1 cellular context compared by ENCODE assay signal in the genomic region with DNA sequence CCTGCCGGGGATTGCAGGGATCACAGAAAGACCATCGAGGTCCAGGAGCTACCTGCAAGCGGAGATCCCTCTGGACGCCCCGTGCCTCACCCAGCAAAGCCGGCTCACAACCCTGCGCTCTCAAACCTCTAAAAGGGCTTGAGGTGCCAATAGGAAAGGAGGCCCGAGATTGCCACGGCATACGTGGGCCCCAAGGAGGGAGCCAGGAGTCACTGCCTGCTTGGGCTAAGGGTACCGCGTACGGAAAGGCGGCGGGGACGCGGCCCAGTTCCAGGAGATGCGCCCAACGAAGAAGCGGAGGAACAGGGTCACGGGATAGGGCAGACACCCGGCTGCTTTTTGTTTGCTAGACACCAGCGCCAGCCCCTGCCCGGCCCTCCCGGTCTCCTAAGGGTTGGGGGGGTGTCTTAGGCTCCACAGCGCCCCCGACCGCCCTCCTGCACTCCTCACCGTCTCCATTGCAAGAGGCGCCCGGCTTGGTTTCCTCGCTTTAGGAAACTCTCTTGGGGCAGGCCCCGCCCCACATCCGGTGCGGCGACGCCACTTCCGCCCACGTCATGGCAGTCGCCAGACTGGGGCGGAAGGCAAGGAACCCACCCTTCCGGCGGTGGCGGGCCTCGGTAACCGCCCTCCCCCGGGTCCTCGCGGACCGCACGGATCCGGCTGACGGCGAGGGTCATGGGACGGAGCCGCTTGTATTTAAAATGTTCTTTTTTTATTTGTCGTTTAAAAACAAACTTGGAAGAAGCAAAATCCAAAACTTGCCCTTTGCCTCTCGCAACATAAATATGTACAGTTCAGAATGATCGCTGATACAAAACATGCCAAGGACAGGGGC.
TF ChIP-seq lines count a peak whose summit lies in the region.

PRKAG1 (minus strand) TSS at position 495 of the 838 bp plus-strand sequence; CDS start at position 459, 36 bp downstream.

TF ChIP-seq in HepG2, 621 proteins besides CTCF, POLR2A, EP300 and RAD21 (continued from another document and continues in another):
- TF ChIP-seq, protein P1, sequence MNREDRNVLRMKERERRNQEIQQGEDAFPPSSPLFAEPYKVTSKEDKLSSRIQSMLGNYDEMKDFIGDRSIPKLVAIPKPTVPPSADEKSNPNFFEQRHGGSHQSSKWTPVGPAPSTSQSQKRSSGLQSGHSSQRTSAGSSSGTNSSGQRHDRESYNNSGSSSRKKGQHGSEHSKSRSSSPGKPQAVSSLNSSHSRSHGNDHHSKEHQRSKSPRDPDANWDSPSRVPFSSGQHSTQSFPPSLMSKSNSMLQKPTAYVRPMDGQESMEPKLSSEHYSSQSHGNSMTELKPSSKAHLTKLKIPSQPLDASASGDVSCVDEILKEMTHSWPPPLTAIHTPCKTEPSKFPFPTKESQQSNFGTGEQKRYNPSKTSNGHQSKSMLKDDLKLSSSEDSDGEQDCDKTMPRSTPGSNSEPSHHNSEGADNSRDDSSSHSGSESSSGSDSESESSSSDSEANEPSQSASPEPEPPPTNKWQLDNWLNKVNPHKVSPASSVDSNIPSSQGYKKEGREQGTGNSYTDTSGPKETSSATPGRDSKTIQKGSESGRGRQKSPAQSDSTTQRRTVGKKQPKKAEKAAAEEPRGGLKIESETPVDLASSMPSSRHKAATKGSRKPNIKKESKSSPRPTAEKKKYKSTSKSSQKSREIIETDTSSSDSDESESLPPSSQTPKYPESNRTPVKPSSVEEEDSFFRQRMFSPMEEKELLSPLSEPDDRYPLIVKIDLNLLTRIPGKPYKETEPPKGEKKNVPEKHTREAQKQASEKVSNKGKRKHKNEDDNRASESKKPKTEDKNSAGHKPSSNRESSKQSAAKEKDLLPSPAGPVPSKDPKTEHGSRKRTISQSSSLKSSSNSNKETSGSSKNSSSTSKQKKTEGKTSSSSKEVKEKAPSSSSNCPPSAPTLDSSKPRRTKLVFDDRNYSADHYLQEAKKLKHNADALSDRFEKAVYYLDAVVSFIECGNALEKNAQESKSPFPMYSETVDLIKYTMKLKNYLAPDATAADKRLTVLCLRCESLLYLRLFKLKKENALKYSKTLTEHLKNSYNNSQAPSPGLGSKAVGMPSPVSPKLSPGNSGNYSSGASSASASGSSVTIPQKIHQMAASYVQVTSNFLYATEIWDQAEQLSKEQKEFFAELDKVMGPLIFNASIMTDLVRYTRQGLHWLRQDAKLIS (CRISPR knock-in tag; IDR thresholded peaks at IDR 0.05) = no peak
- 0 out of 2 replicates have a peak, but pooled peaks have one; percentile 72 for TF ChIP-seq ZBTB4 (CRISPR knock-in tag; IDR thresholded peaks at IDR 0.05; ENCODE audit: borderline replicate concordance)
- no peak for TF ChIP-seq ZNF510 (CRISPR knock-in tag; IDR thresholded peaks at IDR 0.05; ENCODE audit: low read depth)
- peak; percentile 62; the same call in 1 of the 2 replicates for TF ChIP-seq TSC22D2 (CRISPR knock-in tag; IDR thresholded peaks at IDR 0.05; ENCODE audit: borderline replicate concordance)
- TF ChIP-seq ELF4 (CRISPR knock-in tag; IDR thresholded peaks at IDR 0.05; ENCODE audit: borderline replicate concordance) = peak; percentile 79; the same call in 1 of the 2 replicates
- TF ChIP-seq ZNF772 (CRISPR knock-in tag; IDR thresholded peaks at IDR 0.05) = peak; percentile 53
- peak; percentile 65; the same call in 1 of the 2 replicates for TF ChIP-seq TOPORS (CRISPR knock-in tag; IDR thresholded peaks at IDR 0.05)
- peak; percentile 90; the same call in 1 of the 2 replicates for TF ChIP-seq POLR2AphosphoS5 (IDR thresholded peaks at IDR 0.05; ENCODE audit: low read depth, low read length)
- TF ChIP-seq SP4 (CRISPR knock-in tag; IDR thresholded peaks at IDR 0.05) = peak; percentile 81
- TF ChIP-seq, protein P2, sequence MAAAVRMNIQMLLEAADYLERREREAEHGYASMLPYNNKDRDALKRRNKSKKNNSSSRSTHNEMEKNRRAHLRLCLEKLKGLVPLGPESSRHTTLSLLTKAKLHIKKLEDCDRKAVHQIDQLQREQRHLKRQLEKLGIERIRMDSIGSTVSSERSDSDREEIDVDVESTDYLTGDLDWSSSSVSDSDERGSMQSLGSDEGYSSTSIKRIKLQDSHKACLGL (CRISPR knock-in tag; IDR thresholded peaks at IDR 0.05) = peak; percentile 68
- TF ChIP-seq BATF2 (CRISPR knock-in tag; IDR thresholded peaks at IDR 0.05) = 0 out of 2 replicates have a peak, but pooled peaks have one; percentile 25
- no peak; the same call in 1 of the 2 replicates for TF ChIP-seq ZNF451 (CRISPR knock-in tag; IDR thresholded peaks at IDR 0.05)
- TF ChIP-seq, protein P3, sequence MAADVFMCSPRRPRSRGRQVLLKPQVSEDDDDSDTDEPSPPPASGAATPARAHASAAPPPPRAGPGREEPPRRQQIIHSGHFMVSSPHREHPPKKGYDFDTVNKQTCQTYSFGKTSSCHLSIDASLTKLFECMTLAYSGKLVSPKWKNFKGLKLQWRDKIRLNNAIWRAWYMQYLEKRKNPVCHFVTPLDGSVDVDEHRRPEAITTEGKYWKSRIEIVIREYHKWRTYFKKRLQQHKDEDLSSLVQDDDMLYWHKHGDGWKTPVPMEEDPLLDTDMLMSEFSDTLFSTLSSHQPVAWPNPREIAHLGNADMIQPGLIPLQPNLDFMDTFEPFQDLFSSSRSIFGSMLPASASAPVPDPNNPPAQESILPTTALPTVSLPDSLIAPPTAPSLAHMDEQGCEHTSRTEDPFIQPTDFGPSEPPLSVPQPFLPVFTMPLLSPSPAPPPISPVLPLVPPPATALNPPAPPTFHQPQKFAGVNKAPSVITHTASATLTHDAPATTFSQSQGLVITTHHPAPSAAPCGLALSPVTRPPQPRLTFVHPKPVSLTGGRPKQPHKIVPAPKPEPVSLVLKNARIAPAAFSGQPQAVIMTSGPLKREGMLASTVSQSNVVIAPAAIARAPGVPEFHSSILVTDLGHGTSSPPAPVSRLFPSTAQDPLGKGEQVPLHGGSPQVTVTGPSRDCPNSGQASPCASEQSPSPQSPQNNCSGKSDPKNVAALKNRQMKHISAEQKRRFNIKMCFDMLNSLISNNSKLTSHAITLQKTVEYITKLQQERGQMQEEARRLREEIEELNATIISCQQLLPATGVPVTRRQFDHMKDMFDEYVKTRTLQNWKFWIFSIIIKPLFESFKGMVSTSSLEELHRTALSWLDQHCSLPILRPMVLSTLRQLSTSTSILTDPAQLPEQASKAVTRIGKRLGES (CRISPR knock-in tag; IDR thresholded peaks at IDR 0.05; ENCODE audit: borderline replicate concordance) = 0 out of 2 replicates have a peak, but pooled peaks have one; percentile 70
- peak; percentile 37; the same call in 1 of the 2 replicates for TF ChIP-seq ZNF446 (CRISPR knock-in tag; IDR thresholded peaks at IDR 0.05)
- peak; percentile 51; the same call in 1 of the 2 replicates for TF ChIP-seq BCL3 (CRISPR knock-in tag; IDR thresholded peaks at IDR 0.05)
- TF ChIP-seq ZNF839 (CRISPR knock-in tag; IDR thresholded peaks at IDR 0.05; ENCODE audit: borderline replicate concordance) = peak; percentile 76
- peak; percentile 38; the same call in 1 of the 2 replicates for TF ChIP-seq ZZZ3 (CRISPR knock-in tag; IDR thresholded peaks at IDR 0.05; ENCODE audit: borderline replicate concordance)
- TF ChIP-seq EED (CRISPR knock-in tag; IDR thresholded peaks at IDR 0.05) = no peak
- no peak for TF ChIP-seq SALL2 (CRISPR knock-in tag; IDR thresholded peaks at IDR 0.05)
- TF ChIP-seq, protein P4, sequence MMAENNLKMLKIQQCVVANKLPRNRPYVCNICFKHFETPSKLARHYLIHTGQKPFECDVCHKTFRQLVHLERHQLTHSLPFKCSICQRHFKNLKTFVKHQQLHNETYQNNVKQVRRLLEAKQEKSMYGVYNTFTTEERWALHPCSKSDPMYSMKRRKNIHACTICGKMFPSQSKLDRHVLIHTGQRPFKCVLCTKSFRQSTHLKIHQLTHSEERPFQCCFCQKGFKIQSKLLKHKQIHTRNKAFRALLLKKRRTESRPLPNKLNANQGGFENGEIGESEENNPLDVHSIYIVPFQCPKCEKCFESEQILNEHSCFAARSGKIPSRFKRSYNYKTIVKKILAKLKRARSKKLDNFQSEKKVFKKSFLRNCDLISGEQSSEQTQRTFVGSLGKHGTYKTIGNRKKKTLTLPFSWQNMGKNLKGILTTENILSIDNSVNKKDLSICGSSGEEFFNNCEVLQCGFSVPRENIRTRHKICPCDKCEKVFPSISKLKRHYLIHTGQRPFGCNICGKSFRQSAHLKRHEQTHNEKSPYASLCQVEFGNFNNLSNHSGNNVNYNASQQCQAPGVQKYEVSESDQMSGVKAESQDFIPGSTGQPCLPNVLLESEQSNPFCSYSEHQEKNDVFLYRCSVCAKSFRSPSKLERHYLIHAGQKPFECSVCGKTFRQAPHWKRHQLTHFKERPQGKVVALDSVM (CRISPR knock-in tag; IDR thresholded peaks at IDR 0.05) = no peak
- no peak for TF ChIP-seq MZF1 (CRISPR knock-in tag; IDR thresholded peaks at IDR 0.05; ENCODE audit: borderline replicate concordance)
- no peak for TF ChIP-seq ZNF460 (CRISPR knock-in tag; IDR thresholded peaks at IDR 0.05; ENCODE audit: borderline replicate concordance)
- no peak; the same call in 1 of the 2 replicates for TF ChIP-seq ZNF605 (CRISPR knock-in tag; IDR thresholded peaks at IDR 0.05)
- TF ChIP-seq IKZF1 (IDR thresholded peaks at IDR 0.05) = no peak
- TF ChIP-seq ZNF747 (CRISPR knock-in tag; IDR thresholded peaks at IDR 0.05; ENCODE audit: borderline replicate concordance) = no peak
- no peak for TF ChIP-seq ZNF343 (CRISPR knock-in tag; IDR thresholded peaks at IDR 0.05)
- TF ChIP-seq GATAD2A (CRISPR knock-in tag; IDR thresholded peaks at IDR 0.05) = peak; percentile 78
- no peak for TF ChIP-seq XBP1 (CRISPR knock-in tag; IDR thresholded peaks at IDR 0.05)
- no peak for TF ChIP-seq ZNF646 (CRISPR knock-in tag; IDR thresholded peaks at IDR 0.05)
- peak; percentile 69 for TF ChIP-seq MED1 (CRISPR knock-in tag; IDR thresholded peaks at IDR 0.05)
- peak; percentile 71 for TF ChIP-seq HNRNPLL (IDR thresholded peaks at IDR 0.05; ENCODE audit: low read depth, low read length, poor library complexity, severe bottlenecking)
